In the genomic region with DNA sequence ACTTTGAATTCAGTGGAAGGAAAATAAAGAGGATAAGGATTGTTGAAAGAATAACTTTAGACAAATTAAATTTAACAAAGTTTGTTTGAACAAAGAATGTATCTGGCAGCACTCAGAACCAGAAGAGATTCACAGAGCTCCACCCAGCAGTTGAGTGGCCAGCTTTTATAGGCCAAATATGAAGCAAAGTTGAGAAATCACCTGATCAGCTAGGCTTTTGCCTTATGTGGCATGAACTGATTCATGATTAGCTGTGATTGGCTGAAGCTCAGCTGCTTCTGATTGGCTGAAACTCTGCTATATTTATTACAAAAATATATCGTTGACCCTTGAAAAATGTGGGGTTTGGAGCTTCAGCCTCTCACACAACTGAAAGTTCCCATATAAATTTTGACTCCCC, we compare ENCODE assay signal across 25 cellular contexts.
"Had no signal": no experiment of that assay in that cellular context is flagged by ENCODE, and none has a peak within 500 bp of the region (broad histone marks: within the 10 kb centered on the region; RNA-seq: fewer than 3 reads in every experiment).

No MANE protein-coding gene starts in this region.

- DNase-seq: activated CD4-positive, alpha-beta T cell treated with anti-CD3 and anti-CD28 coated beads, Interleukin-2, amount 50 U/mL, for 4 hours; activated CD8-positive, alpha-beta memory T cell treated with anti-CD3 and anti-CD28 coated beads for 24 hours; activated CD8-positive, alpha-beta memory T cell treated with anti-CD3 and anti-CD28 coated beads, Interleukin-2, amount 50 U/mL, for 4 hours; activated naive CD4-positive, alpha-beta T cell treated with Interleukin-2 at 50 U/mL for 16 hours; activated naive CD8-positive, alpha-beta T cell treated with anti-CD3 and anti-CD28 coated beads, Interleukin-2, amount 10 ng/mL, durations not matched to agents 7 days and 5 days; activated T-cell treated with anti-CD3 and anti-CD28 coated beads, Interleukin-2, amount 50 U/mL, for 4 hours; amniotic stem cell; endodermal cell; foreskin keratinocyte; kidney; lower lobe of right lung; naive thymus-derived CD4-positive, alpha-beta T cell; ovary; psoas muscle; stimulated activated CD4-positive, alpha-beta T cell treated with anti-CD3 and anti-CD28 coated beads, Interleukin-12 subunit alpha, Interleukin-12 subunit beta, amount 100 ng/mL, for 4 hours; substantia nigra; T-helper 9 cell; thyroid gland had no signal

- FAIRE-seq: colon, kidney had no signal

- H3K4me3 Mint-ChIP-seq: activated naive CD8-positive, alpha-beta T cell treated with anti-CD3 and anti-CD28 coated beads, Interleukin-2, amount 10 ng/mL, durations not matched to agents 7 days and 5 days; activated T-cell treated with anti-CD3 and anti-CD28 coated beads, Interleukin-2, amount 50 U/mL, for 4 hours; central memory CD8-positive, alpha-beta T cell; endodermal cell; naive thymus-derived CD4-positive, alpha-beta T cell; stimulated activated naive CD8-positive, alpha-beta T cell treated with anti-CD3 and anti-CD28 coated beads, Interleukin-15, Interleukin-2, amounts not matched to agents 100 ng/mL and 50 ng/mL, for 24 hours; WTC11 had no signal

- H3K4me1 ChIP-seq: breast epithelium, foreskin keratinocyte, lower lobe of right lung, psoas muscle, right atrium auricular region, thyroid gland had no signal

- H3K36me3 ChIP-seq: breast epithelium, lower lobe of right lung, ovary, right atrium auricular region, thyroid gland had no signal

- H3K4me3 ChIP-seq: breast epithelium, lower lobe of right lung, ovary, psoas muscle, right atrium auricular region, thyroid gland had no signal

- H3K9me3 ChIP-seq: ovary, right atrium auricular region, thyroid gland had no signal

- H3K4me1 Mint-ChIP-seq: activated naive CD8-positive, alpha-beta T cell treated with anti-CD3 and anti-CD28 coated beads, Interleukin-2, amount 10 ng/mL, durations not matched to agents 7 days and 5 days; central memory CD8-positive, alpha-beta T cell; naive thymus-derived CD4-positive, alpha-beta T cell had no signal

- ATAC-seq: activated T-cell treated with anti-CD3 and anti-CD28 coated beads, Interleukin-2, amount 50 U/mL, for 4 hours; foreskin keratinocyte; naive thymus-derived CD4-positive, alpha-beta T cell; psoas muscle; WTC11 had no signal

- H3K27ac Mint-ChIP-seq: activated naive CD8-positive, alpha-beta T cell treated with anti-CD3 and anti-CD28 coated beads, Interleukin-2, amount 10 ng/mL, durations not matched to agents 7 days and 5 days; endodermal cell; naive thymus-derived CD4-positive, alpha-beta T cell; stimulated activated naive CD8-positive, alpha-beta T cell treated with anti-CD3 and anti-CD28 coated beads, Interleukin-15, Interleukin-2, amounts not matched to agents 100 ng/mL and 50 ng/mL, for 24 hours; WTC11 had no signal

- H3K27ac ChIP-seq: breast epithelium, epithelial cell of prostate, foreskin keratinocyte, lower lobe of right lung, ovary, psoas muscle, right atrium auricular region, thyroid gland had no signal

- H3K27me3 ChIP-seq: breast epithelium, foreskin keratinocyte, ovary, right atrium auricular region, thyroid gland had no signal

- H3K36me3 Mint-ChIP-seq: activated naive CD8-positive, alpha-beta T cell treated with anti-CD3 and anti-CD28 coated beads, Interleukin-2, amount 10 ng/mL, durations not matched to agents 7 days and 5 days had no signal
